ENCODE assay signal across 1 cellular context in the genomic region with DNA sequence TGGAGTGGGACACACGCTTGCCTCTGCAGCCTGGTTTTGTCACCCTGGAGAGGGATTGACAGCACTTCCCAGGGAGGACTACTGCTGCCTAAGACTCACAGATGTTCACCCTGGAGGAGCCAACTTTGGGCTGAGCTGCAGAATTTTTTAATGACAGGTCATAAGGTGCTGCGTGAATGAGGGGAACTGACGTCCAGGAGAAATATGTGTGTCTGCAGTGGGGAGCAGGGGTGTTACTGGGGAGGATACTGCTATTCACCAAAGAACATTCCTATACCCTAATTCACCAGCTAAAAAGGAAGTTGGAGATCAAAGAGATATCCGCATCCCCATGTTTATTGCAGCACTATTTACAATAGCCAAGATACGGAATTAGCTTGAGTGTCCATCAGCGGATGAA.
TF ChIP-seq lines count a peak whose summit lies in the region.

No MANE protein-coding gene starts in this region.

TF ChIP-seq in GM23338, 12 proteins besides CTCF, POLR2A, EP300 and RAD21:
- TF ChIP-seq REST (IDR thresholded peaks at IDR 0.05; ENCODE audit: unreplicated experiment) = no peak
- TF ChIP-seq, protein P1, sequence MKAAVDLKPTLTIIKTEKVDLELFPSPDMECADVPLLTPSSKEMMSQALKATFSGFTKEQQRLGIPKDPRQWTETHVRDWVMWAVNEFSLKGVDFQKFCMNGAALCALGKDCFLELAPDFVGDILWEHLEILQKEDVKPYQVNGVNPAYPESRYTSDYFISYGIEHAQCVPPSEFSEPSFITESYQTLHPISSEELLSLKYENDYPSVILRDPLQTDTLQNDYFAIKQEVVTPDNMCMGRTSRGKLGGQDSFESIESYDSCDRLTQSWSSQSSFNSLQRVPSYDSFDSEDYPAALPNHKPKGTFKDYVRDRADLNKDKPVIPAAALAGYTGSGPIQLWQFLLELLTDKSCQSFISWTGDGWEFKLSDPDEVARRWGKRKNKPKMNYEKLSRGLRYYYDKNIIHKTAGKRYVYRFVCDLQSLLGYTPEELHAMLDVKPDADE (IDR thresholded peaks at IDR 0.05) = no peak
- no peak for TF ChIP-seq POLR2AphosphoS5 (IDR thresholded peaks at IDR 0.05; ENCODE audit: low read depth)
- no peak for TF ChIP-seq CREB1 (CRISPR knock-in tag; IDR thresholded peaks at IDR 0.05; ENCODE audit: low read depth)
- no peak for TF ChIP-seq ZNF331 (CRISPR knock-in tag; IDR thresholded peaks at IDR 0.05; ENCODE audit: low read depth)
- TF ChIP-seq NANOG (IDR thresholded peaks at IDR 0.05; ENCODE audit: borderline replicate concordance) = no peak
- TF ChIP-seq ZNF114 (CRISPR knock-in tag; IDR thresholded peaks at IDR 0.05) = no peak
- no peak for TF ChIP-seq JUNB (IDR thresholded peaks at IDR 0.05; ENCODE audit: unreplicated experiment)
- no peak for TF ChIP-seq STAT1 (IDR thresholded peaks at IDR 0.05; ENCODE audit: unreplicated experiment)
- no peak for TF ChIP-seq ZNF462 (CRISPR knock-in tag; IDR thresholded peaks at IDR 0.05)
- TF ChIP-seq EZH2 (IDR thresholded peaks at IDR 0.05; ENCODE audit: low read depth, unreplicated experiment) = no peak
- no peak for TF ChIP-seq EZH2phosphoT487 (IDR thresholded peaks at IDR 0.05; ENCODE audit: unreplicated experiment)
